ENCODE assay signal across 1 cellular context in the genomic region with DNA sequence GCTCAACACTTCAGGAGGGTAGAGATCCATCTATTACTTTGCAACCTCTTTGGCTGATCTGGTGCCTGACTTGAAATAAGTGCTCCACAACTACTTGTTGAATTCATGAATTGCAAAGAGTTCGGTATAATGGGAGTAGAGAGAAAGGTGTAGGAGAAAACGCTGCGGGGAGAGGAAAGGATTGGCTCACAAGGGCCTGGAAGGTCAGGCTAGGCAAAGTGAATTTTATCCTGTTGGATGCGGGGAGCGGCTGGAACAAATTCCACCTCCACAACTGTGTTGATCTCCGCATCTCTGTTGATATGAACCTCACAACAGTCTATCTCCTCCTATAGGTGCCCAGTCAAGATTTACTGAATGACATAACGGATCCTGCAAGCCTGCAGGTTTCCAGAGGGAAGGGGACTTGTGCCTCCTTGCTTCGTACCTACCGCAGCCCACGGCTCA.
TF ChIP-seq lines count a peak whose summit lies in the region.

No MANE protein-coding gene starts in this region.

TF ChIP-seq in endothelial cell of umbilical vein, 7 proteins besides CTCF, POLR2A, EP300 and RAD21 (continued from another document):
- TF ChIP-seq JUN (IDR thresholded peaks at IDR 0.05; ENCODE audit: borderline replicate concordance, insufficient read depth, insufficient read length, low read depth): no peak
- TF ChIP-seq GATA2 (IDR thresholded peaks at IDR 0.05; ENCODE audit: insufficient read depth, insufficient read length, low read depth, low read length): no peak
